ENCODE assay signal across 16 cellular contexts in the genomic region with DNA sequence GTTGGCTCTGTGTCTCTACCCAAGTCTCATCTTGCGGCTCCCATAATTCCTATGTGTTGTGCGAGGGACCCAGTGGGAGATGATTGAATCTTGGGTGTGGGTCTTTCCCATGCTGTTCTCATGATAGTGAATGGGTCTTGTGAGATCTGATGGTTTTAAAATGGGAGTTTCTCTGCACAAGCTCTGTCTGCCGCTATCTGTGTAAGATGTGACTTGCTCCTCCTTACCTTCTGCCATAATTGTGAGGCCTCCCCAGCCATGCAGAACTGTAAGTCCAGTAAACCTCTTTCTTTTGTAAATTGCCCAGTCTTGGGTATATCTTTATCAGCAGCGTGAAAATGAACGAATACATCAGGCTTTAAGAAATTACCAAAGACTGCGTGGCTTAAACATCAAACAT. TPM values are rescaled to one million over a fixed set of nuclear protein-coding genes. Genes with fewer than 3 reads are reported as not detected.
A peak's percentile ranks its signal among the peaks of the same experiment; 100 is the strongest.
DNase-seq lines count a peak whose midpoint lies in the region; ATAC-seq and TF ChIP-seq lines count a peak whose summit lies in the region.
"Had no signal": no experiment of that assay in that cellular context is flagged by ENCODE, and none has a peak within 500 bp of the region (broad histone marks: within the 10 kb centered on the region; RNA-seq: fewer than 3 reads in every experiment).

No MANE protein-coding gene starts in this region.

- peaks cover 49% of the 10 kb centered on the region for H3K4me1 ChIP-seq in CD4-positive, alpha-beta memory T cell (ENCODE audit: insufficient read depth, low read length)
- H3K4me1 ChIP-seq in HEK293 (ENCODE audit: control insufficient read depth, insufficient read depth, low read length) (no peaks in the 10 kb centered on the region), lower lobe of right lung (peaks cover 15% of the 10 kb centered on the region)
- H3K4me1 ChIP-seq: Caco-2 had no signal

- no peak for DNase-seq in CD4-positive, alpha-beta memory T cell
- DNase-seq in activated naive CD8-positive, alpha-beta T cell treated with anti-CD3 and anti-CD28 coated beads, Interleukin-2, amount 10 ng/mL, durations not matched to agents 7 days and 5 days: no peak
- DNase-seq in natural killer cell (no peak), retina (no peak), lower lobe of right lung (no peak), HuH-7 (ENCODE audit: low spot score) (no peak)
- DNase-seq: Caco-2, DMS53, Kasumi-1, NCI-H1417 treated with DMSO at 0.1 percent for 48 hours, NCI-H2029 treated with DMSO at 0.1 percent for 48 hours, NCI-H524, SHP77 had no signal

- ATAC-seq in activated naive CD8-positive, alpha-beta T cell treated with anti-CD3 and anti-CD28 coated beads, Interleukin-2, amount 10 ng/mL, durations not matched to agents 7 days and 5 days (ENCODE audit: low read depth): no peak
- no peak for ATAC-seq in natural killer cell
- ATAC-seq in lower lobe of right lung: no peak
- ATAC-seq: HepG2 had no signal

- no peaks in the 10 kb centered on the region for H3K27me3 Mint-ChIP-seq in CD4-positive, alpha-beta memory T cell
- no peaks in the 10 kb centered on the region for H3K27me3 Mint-ChIP-seq in activated naive CD8-positive, alpha-beta T cell treated with anti-CD3 and anti-CD28 coated beads, Interleukin-2, amount 10 ng/mL, durations not matched to agents 7 days and 5 days
- H3K27me3 Mint-ChIP-seq in natural killer cell (ENCODE audit: low read depth in 2 of 2): no peaks in the 10 kb centered on the region

- H3K27ac Mint-ChIP-seq in CD4-positive, alpha-beta memory T cell: peak overlapping the region in 5 of 7 donors; percentile 43 to 92 (median 69)
- peak overlapping the region; percentile 24 for H3K27ac Mint-ChIP-seq in activated naive CD8-positive, alpha-beta T cell treated with anti-CD3 and anti-CD28 coated beads, Interleukin-2, amount 10 ng/mL, durations not matched to agents 7 days and 5 days
- peak overlapping the region; percentile 75 to 80 for H3K27ac Mint-ChIP-seq in natural killer cell

- POLR2A ChIA-PET in CD4-positive, alpha-beta memory T cell (lab: Charles Lee; ENCODE audit: partially characterized antibody): interaction anchor here (0.5 to 3.2 kb wide), 3 partner anchors 9 to 34 kb away, joined by 3 to 15 read pairs (median 4); a partner anchor contains a TSS
- POLR2A ChIA-PET in HEK293 (lab: Yijun Ruan, JAX): no interaction called here
- POLR2A ChIA-PET in activated naive CD8-positive, alpha-beta T cell treated with anti-CD3 and anti-CD28 coated beads, Interleukin-2, amount 10 ng/mL, durations not matched to agents 7 days and 5 days (lab: Charles Lee): interaction anchor here (0.6 to 1.0 kb wide), 2 partner anchors 16 to 31 kb away, joined by 4 to 6 read pairs; a partner anchor contains a TSS

- H3K4me3 ChIP-seq in CD4-positive, alpha-beta memory T cell (ENCODE audit: low read length in 2 of 2): no peak overlapping the region
- H3K4me3 ChIP-seq in HEK293 (ENCODE audit: low read depth, low read length) (no peak overlapping the region), lower lobe of right lung (no peak overlapping the region)
- H3K4me3 ChIP-seq: HAP-1 had no signal

- no peaks in the 10 kb centered on the region for H3K9me3 ChIP-seq in CD4-positive, alpha-beta memory T cell (ENCODE audit: control insufficient read depth in 1 of 2, low read length in 2 of 2)
- H3K9me3 ChIP-seq in HEK293 (ENCODE audit: control insufficient read depth, insufficient read depth, low read depth, low read length): no peaks in the 10 kb centered on the region
- no peaks in the 10 kb centered on the region for H3K9me3 ChIP-seq in lower lobe of right lung
- H3K9me3 ChIP-seq: Caco-2, HAP-1 had no signal

- CTCF ChIA-PET in CD4-positive, alpha-beta memory T cell (lab: Charles Lee; ENCODE audit: partially characterized antibody): no interaction called here
- CTCF ChIA-PET in HEK293 (lab: Yijun Ruan, JAX): no interaction called here

- H3K36me3 Mint-ChIP-seq in CD4-positive, alpha-beta memory T cell: peaks cover 4 to 17% of the 10 kb centered on the region in 2 donors
- peaks cover 54% of the 10 kb centered on the region for H3K36me3 Mint-ChIP-seq in activated naive CD8-positive, alpha-beta T cell treated with anti-CD3 and anti-CD28 coated beads, Interleukin-2, amount 10 ng/mL, durations not matched to agents 7 days and 5 days
- H3K36me3 Mint-ChIP-seq in natural killer cell: no peaks in the 10 kb centered on the region

- peaks cover 0 to 4% (median 0%) of the 10 kb centered on the region in 8 donors for H3K9me3 Mint-ChIP-seq in CD4-positive, alpha-beta memory T cell
- H3K9me3 Mint-ChIP-seq in activated naive CD8-positive, alpha-beta T cell treated with anti-CD3 and anti-CD28 coated beads, Interleukin-2, amount 10 ng/mL, durations not matched to agents 7 days and 5 days: peaks cover 5% of the 10 kb centered on the region
- no peaks in the 10 kb centered on the region for H3K9me3 Mint-ChIP-seq in natural killer cell

- H3K27ac ChIP-seq in CD4-positive, alpha-beta memory T cell (ENCODE audit: low read depth, low read length): no peak overlapping the region
- H3K27ac ChIP-seq in HEK293 (ENCODE audit: extremely low read depth, low read depth, low read length) (no peak overlapping the region), lower lobe of right lung (no peak overlapping the region)

- no peaks in the 10 kb centered on the region for H3K36me3 ChIP-seq in CD4-positive, alpha-beta memory T cell (ENCODE audit: insufficient read depth, low read length)
- H3K36me3 ChIP-seq in HEK293 (ENCODE audit: control insufficient read depth in 2 of 2, insufficient read depth in 1 of 2, low read length in 2 of 2) (no peaks in the 10 kb centered on the region), lower lobe of right lung (no peaks in the 10 kb centered on the region)
- H3K36me3 ChIP-seq: HAP-1 had no signal

- H3K4me3 Mint-ChIP-seq in CD4-positive, alpha-beta memory T cell: peak overlapping the region in 1 of 8 donors; percentile 6
- no peak overlapping the region for H3K4me3 Mint-ChIP-seq in activated naive CD8-positive, alpha-beta T cell treated with anti-CD3 and anti-CD28 coated beads, Interleukin-2, amount 10 ng/mL, durations not matched to agents 7 days and 5 days
- no peak overlapping the region for H3K4me3 Mint-ChIP-seq in natural killer cell

- intact Hi-C loops in CD4-positive, alpha-beta memory T cell (cut with micrococcal nuclease): no loop called here
- intact Hi-C loops in natural killer cell (cut with micrococcal nuclease) (no loop called here), lower lobe of right lung (cut with DNase I) (no loop called here)

- no peaks in the 10 kb centered on the region for H3K27me3 ChIP-seq in CD4-positive, alpha-beta memory T cell (ENCODE audit: insufficient read depth, low read length)
- no peaks in the 10 kb centered on the region for H3K27me3 ChIP-seq in lower lobe of right lung (ENCODE audit: low read depth)

- TF ChIP-seq CTCF in HEK293 (tag by site-specific recombination; IDR thresholded peaks at IDR 0.05) (no peak), natural killer cell (IDR thresholded peaks at IDR 0.05) (no peak), lower lobe of right lung (IDR thresholded peaks at IDR 0.05) (no peak)

- peaks cover 58 to 84% (median 71%) of the 10 kb centered on the region in 4 donors for H3K4me1 Mint-ChIP-seq in CD4-positive, alpha-beta memory T cell
- H3K4me1 Mint-ChIP-seq in activated naive CD8-positive, alpha-beta T cell treated with anti-CD3 and anti-CD28 coated beads, Interleukin-2, amount 10 ng/mL, durations not matched to agents 7 days and 5 days: peaks cover 35% of the 10 kb centered on the region
- H3K4me1 Mint-ChIP-seq in natural killer cell: peaks cover 69 to 75% of the 10 kb centered on the region in 2 donors

TF ChIP-seq in HEK293, 187 proteins besides CTCF, POLR2A, EP300 and RAD21:
- TF ChIP-seq SETDB1 (IDR thresholded peaks at IDR 0.05; ENCODE audit: insufficient read length, low read length): peak; percentile 50
- TF ChIP-seq ZNF138 (tag by site-specific recombination; IDR thresholded peaks at IDR 0.05; ENCODE audit: borderline replicate concordance): no peak

RNA-seq across cellular contexts. Expression of a gene that starts 31.2 kb away (rescaled TPM):
- total RNA-seq in CD4-positive, alpha-beta memory T cell: 10 to 100 TPM; 84.6 to 91.7 TPM
- polyA plus RNA-seq in CD4-positive, alpha-beta memory T cell: 10 to 100 TPM; 23.8 to 40.7 TPM
- total RNA-seq in activated naive CD8-positive, alpha-beta T cell treated with anti-CD3 and anti-CD28 coated beads, Interleukin-2, amount 10 ng/mL, durations not matched to agents 7 days and 5 days: 10 to 100 TPM; 70.2 to 75.2 TPM
- total RNA-seq in natural killer cell (100 to 1,000 TPM in 2 of 3 donors, 10 to 100 TPM in 1; 98.3 to 104 (median 100) TPM), lower lobe of right lung (43.9 TPM)

Comparison
In these comparisons a context has a peak if more than half of its experiments do, and no peak if none do; other contexts are left out.
1. H3K27ac Mint-ChIP-seq: peak in every context shown above with its lines; median percentile 78 in natural killer cell; 69 in CD4-positive, alpha-beta memory T cell; 24 in activated naive CD8-positive, alpha-beta T cell treated with anti-CD3 and anti-CD28 coated beads, Interleukin-2, amount 10 ng/mL, durations not matched to agents 7 days and 5 days.